Comparison of ENCODE assay signal across 1 cellular context in genomic region chr2:238462782-238463396, GRCh38.
TF ChIP-seq lines count a peak whose summit lies in the region.

No MANE protein-coding gene starts in this region.

TF ChIP-seq in H1, 55 proteins besides CTCF, POLR2A, EP300 and RAD21:
- TF ChIP-seq JUND (IDR thresholded peaks at IDR 0.05; ENCODE audit: low read length): no peak
- TF ChIP-seq RFX5 (IDR thresholded peaks at IDR 0.05; ENCODE audit: borderline replicate concordance, low read depth, low read length): no peak
- TF ChIP-seq PHF8 (conservative IDR thresholded peaks at IDR 0.05; ENCODE audit: low read depth, low read length): no peak
- no peak for TF ChIP-seq CBX5 (IDR thresholded peaks at IDR 0.05; ENCODE audit: low read depth, low read length)
- TF ChIP-seq POLR2AphosphoS5 (IDR thresholded peaks at IDR 0.05; ENCODE audit: low read depth, low read length): no peak
- TF ChIP-seq ZNF274 (IDR thresholded peaks at IDR 0.05; ENCODE audit: borderline replicate concordance, extremely low read depth, low read length): no peak
- TF ChIP-seq NRF1 (IDR thresholded peaks at IDR 0.05; ENCODE audit: low read depth, low read length): no peak
